In the genomic region with DNA sequence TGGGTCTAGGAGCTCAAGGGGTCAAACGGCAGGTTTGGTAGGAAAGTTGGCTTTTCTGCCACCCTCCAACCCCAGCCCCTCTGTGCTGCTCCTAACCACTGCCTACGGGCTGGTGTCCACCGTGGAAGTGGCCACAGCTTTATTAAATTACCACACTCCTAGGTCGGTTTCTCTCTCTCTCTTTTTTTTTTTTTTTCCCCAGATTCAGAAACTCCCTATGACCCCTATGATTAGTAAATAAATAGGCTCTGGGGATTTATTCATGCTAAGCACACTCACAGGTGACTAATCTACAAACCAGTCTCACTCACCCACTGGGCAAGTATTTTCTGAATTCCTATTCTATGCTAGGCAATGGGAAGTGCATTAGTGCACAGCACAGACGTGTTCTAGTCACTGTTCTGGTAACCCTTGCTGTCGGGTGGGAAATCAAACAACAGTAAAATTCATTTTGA, we compare ENCODE assay signal across 11 cellular contexts. TPM values are rescaled to one million over a fixed set of nuclear protein-coding genes. Genes with fewer than 3 reads are reported as not detected.
DNase-seq lines count a peak whose midpoint lies in the region; ATAC-seq and TF ChIP-seq lines count a peak whose summit lies in the region.
"Had no signal": no experiment of that assay in that cellular context is flagged by ENCODE, and none has a peak within 500 bp of the region (broad histone marks: within the 10 kb centered on the region; RNA-seq: fewer than 3 reads in every experiment).

No MANE protein-coding gene starts in this region.

- no peaks in the 10 kb centered on the region for H3K27me3 ChIP-seq in Peyer's patch

- H3K27ac ChIP-seq in Peyer's patch (peak overlapping the region; percentile 31 to 74 (median 58)), epithelial cell of prostate (peak overlapping the region; percentile 100)
- H3K27ac ChIP-seq: thoracic aorta had no signal

- ATAC-seq in GM19395 (IDR thresholded peaks at IDR 0.05; ENCODE audit: unreplicated experiment): no peak
- ATAC-seq in HG03378 (IDR thresholded peaks at IDR 0.05; ENCODE audit: unreplicated experiment): no peak
- ATAC-seq: sciatic nerve had no signal

- H3K4me3 ChIP-seq in Peyer's patch (no peak overlapping the region), retinal pigment epithelial cell (ENCODE audit: low read length) (peak overlapping the region; percentile 9)
- H3K4me3 ChIP-seq: thoracic aorta had no signal

- no peaks in the 10 kb centered on the region for H3K9me3 ChIP-seq in Peyer's patch
- H3K9me3 ChIP-seq: thoracic aorta had no signal

- TF ChIP-seq CTCF in Peyer's patch (IDR thresholded peaks at IDR 0.05): no peak
- TF ChIP-seq CTCF in retinal pigment epithelial cell (conservative IDR thresholded peaks at IDR 0.05; ENCODE audit: low read depth, low read length): no peak

- H3K4me1 ChIP-seq in Peyer's patch: peaks cover 0 to 24% (median 9%) of the 10 kb centered on the region in 4 donors

- peak; percentile 84 for DNase-seq in Daoy (ENCODE audit: low read depth)
- DNase-seq in Peyer's patch: no peak
- peak; percentile 98 for DNase-seq in epithelial cell of prostate (ENCODE audit: low read depth, low spot score)
- DNase-seq in retinal pigment epithelial cell (ENCODE audit: low read depth): peak; percentile 82
- DNase-seq in occipital lobe (lab: John Stamatoyannopoulos, UW): no peak
- no peak for DNase-seq in dedifferentiated amniotic fluid mesenchymal stem cell (ENCODE audit: extremely low spot score)
- DNase-seq: activated effector memory CD4-positive, alpha-beta T cell treated with anti-CD3 and anti-CD28 coated beads, Interleukin-2, amount 50 U/mL, for 16 hours had no signal

- TF ChIP-seq POLR2A in Peyer's patch (IDR thresholded peaks at IDR 0.05): no peak

- H3K36me3 ChIP-seq in Peyer's patch: no peaks in the 10 kb centered on the region
- H3K36me3 ChIP-seq: thoracic aorta had no signal

RNA-seq across cellular contexts. Expression of a gene that starts 8.7 kb away (rescaled TPM):
- total RNA-seq in Daoy (2014; rRNA removed; shearing (Covaris generic)): 229 and 269 TPM in 2 replicates
- total RNA-seq in Peyer's patch (10 to 100 TPM; 23.5 to 39.9 (median 33.1) TPM), occipital lobe (65.8 TPM)

RNA-seq across cellular contexts. Expression of a gene that starts 19.0 kb away (rescaled TPM):
- total RNA-seq in Daoy (2014; rRNA removed; shearing (Covaris generic)): 8.4 and 10.2 TPM in 2 replicates
- total RNA-seq in Peyer's patch: 10 to 100 TPM in 1 of 4 donors, 1 to 10 TPM in 3; 2.3 to 14.9 (median 5.6) TPM
- 42.9 TPM for total RNA-seq in occipital lobe

Comparison
In these comparisons a context has a peak if more than half of its experiments do, and no peak if none do; other contexts are left out.
1. DNase-seq: peak in Daoy (single experiment), epithelial cell of prostate (single experiment) and retinal pigment epithelial cell (single experiment); none in Peyer's patch (0 of 3), occipital lobe (single experiment) and dedifferentiated amniotic fluid mesenchymal stem cell (single experiment).